ENCODE assay signal across 10 cellular contexts in the genomic region with DNA sequence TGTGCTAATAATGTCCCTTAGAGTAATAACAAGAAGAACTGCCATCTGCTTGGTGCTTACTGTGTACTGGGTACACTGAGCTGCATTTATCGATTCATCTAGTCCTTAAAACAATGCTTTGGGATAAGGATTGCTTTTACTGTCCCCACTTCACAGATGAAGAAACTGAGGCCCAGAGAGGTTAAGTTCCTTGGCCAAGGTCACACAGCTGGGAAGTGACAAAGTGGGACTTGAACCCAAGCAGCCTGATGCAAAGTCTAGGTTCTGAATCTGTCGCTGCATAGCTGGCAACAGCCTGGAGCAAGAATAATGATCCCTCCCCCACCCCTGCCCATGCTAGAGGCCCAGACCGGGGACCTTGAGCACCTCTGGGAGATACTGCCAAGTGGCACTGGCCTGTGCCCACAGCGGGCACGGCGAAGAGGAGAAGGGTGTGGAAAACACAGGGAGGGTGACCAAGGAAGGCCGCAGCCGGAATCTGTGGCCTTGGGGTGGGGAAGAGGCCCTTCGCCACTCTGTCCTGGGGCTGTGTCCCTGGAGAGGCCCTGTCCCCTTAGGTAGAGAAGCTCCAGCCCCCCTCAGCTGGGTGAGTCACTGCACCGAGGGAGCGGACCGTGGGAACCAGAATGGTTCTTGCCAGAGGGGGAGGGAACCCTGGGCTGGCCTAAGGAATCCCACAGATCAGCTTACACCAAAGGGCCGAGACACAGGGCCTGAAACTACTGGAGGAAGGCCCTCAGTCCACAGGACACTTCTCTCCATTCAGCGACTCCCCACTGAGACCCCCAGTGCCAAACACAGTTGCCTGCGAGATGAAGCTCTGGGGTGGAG. TPM values are rescaled to one million over a fixed set of nuclear protein-coding genes. Genes with fewer than 3 reads are reported as not detected.
A peak's percentile ranks its signal among the peaks of the same experiment; 100 is the strongest.
DNase-seq lines count a peak whose midpoint lies in the region; ATAC-seq, FAIRE-seq and TF ChIP-seq lines count a peak whose summit lies in the region.
"Had no signal": no experiment of that assay in that cellular context is flagged by ENCODE, and none has a peak within 500 bp of the region (broad histone marks: within the 10 kb centered on the region; RNA-seq: fewer than 3 reads in every experiment).

No MANE protein-coding gene starts in this region.

- peak overlapping the region; percentile 62 for H3K9ac ChIP-seq in HepG2 (ENCODE audit: insufficient read depth, low read depth, low read length)

- TF ChIP-seq EP300 in HepG2 (IDR thresholded peaks at IDR 0.05; ENCODE audit: low read depth in 2 of 2, low read length in 2 of 2) (no peak), HepG2 (CRISPR knock-in tag; IDR thresholded peaks at IDR 0.05; ENCODE audit: borderline replicate concordance) (no peak), tibial nerve (IDR thresholded peaks at IDR 0.05) (peak in 1 of 2 donors; percentile 61)

- H3K4me2 ChIP-seq in HepG2 (ENCODE audit: low read depth, low read length), result peak overlapping the region; percentile 99

- no peak overlapping the region for H2AFZ ChIP-seq in HepG2 (ENCODE audit: low read length)

- ATAC-seq in HepG2 (no peak), HG03571 (IDR thresholded peaks at IDR 0.05; ENCODE audit: unreplicated experiment) (no peak), GM19328 (IDR thresholded peaks at IDR 0.05; ENCODE audit: unreplicated experiment) (no peak)
- ATAC-seq: activated CD4-positive, CD25-positive, alpha-beta regulatory T cell treated with anti-CD3 and anti-CD28 coated beads, Interleukin-2, amount 50 U/mL, for 24 hours had no signal

- CTCF ChIA-PET in HepG2 (lab: Yijun Ruan, JAX; ENCODE audit: low intra/inter-chr PET ratio, low total read pairs), result no interaction called here

- H3K4me1 ChIP-seq in HepG2 (ENCODE audit: insufficient read depth, low read length) (peaks cover 74% of the 10 kb centered on the region), tibial nerve (peaks cover 0 to 80% (median 67%) of the 10 kb centered on the region in 4 donors)

- no peaks in the 10 kb centered on the region for H3K27me3 Mint-ChIP-seq in chondrocyte (ENCODE audit: low read depth)

- no peaks in the 10 kb centered on the region for H3K9me3 Mint-ChIP-seq in chondrocyte (ENCODE audit: low read depth)
- H3K9me3 Mint-ChIP-seq: naive B cell had no signal

- DNase-seq in HTR-8/SVneo (ENCODE audit: insufficient read length, low spot score), result peak; percentile 89
- no peak for DNase-seq in chondrocyte (ENCODE audit: low spot score)
- DNase-seq in HepG2 (ENCODE audit: low spot score), result peak; percentile 55
- DNase-seq in tibial nerve (ENCODE audit: low spot score in 2 of 2), result peak; percentile 68 to 75
- no peak for DNase-seq in activated CD4-positive, alpha-beta T cell treated with anti-CD3 and anti-CD28 coated beads for 1 hour
- no peak for DNase-seq in AML-193 (lab: John Stamatoyannopoulos, UW)
- DNase-seq: naive B cell had no signal

- H3K36me3 Mint-ChIP-seq in chondrocyte (ENCODE audit: low read depth), result peaks cover 2% of the 10 kb centered on the region

- TF ChIP-seq RAD21 in HepG2 (CRISPR knock-in tag; IDR thresholded peaks at IDR 0.05), result no peak

- H3K27me3 ChIP-seq in HepG2 (ENCODE audit: control insufficient read depth in 1 of 2, insufficient read depth in 2 of 2, low read length in 2 of 2), result no peaks in the 10 kb centered on the region; a peak in 1 of 5 replicates
- H3K27me3 ChIP-seq in tibial nerve, result no peaks in the 10 kb centered on the region

- WGBS in HepG2 (ENCODE audit: low lambda C conversion rate), result 69% methylated on average over 11 of the region's 15 CpGs
- WGBS in tibial nerve, 2 donors, result 40% methylated on average over 11 to 12 of the region's 15 CpGs

- no TSS peak for BruUV-seq in HepG2 (replicated peaks; lab: Mats Ljungman, UMichigan)

- H3K27ac Mint-ChIP-seq in chondrocyte (ENCODE audit: unreplicated experiment), result peak overlapping the region; percentile 97
- H3K27ac Mint-ChIP-seq: naive B cell had no signal

- H3K36me3 ChIP-seq in HepG2 (replicated peaks in 1 of 2; ENCODE audit: control insufficient read depth in 1 of 2, insufficient read depth in 2 of 2, low read length in 2 of 2), result peaks cover 0 to 5% of the 10 kb centered on the region in 2 experiments; a peak in 2 of 5 replicates
- H3K36me3 ChIP-seq in tibial nerve, result no peaks in the 10 kb centered on the region

- H3K4me3 Mint-ChIP-seq in chondrocyte (ENCODE audit: unreplicated experiment), result peak overlapping the region; percentile 98

- H3K4me1 Mint-ChIP-seq in chondrocyte (ENCODE audit: low read depth), result peaks cover 79% of the 10 kb centered on the region

- TF ChIP-seq CTCF in chondrocyte (IDR thresholded peaks at IDR 0.05) (no peak), HepG2 (CRISPR knock-in tag; IDR thresholded peaks at IDR 0.05) (no peak), tibial nerve (IDR thresholded peaks at IDR 0.05) (no peak)

- H3K4me3 ChIP-seq in HepG2 (replicated peaks in 1 of 3; ENCODE audit: insufficient read depth in 1 of 3, low read depth in 2 of 3, low read length in 3 of 3) (peak overlapping the region; percentile 61 to 92 (median 91)), tibial nerve (peak overlapping the region in 3 of 4 donors; percentile 56 to 84 (median 79))

- peak; percentile 93 for FAIRE-seq in HTR-8/SVneo (lab: Jason Lieb, UNC)
- FAIRE-seq in HepG2 (lab: Jason Lieb, UNC), result no peak

- H3K9me3 ChIP-seq in HepG2 (ENCODE audit: low read length), result no peaks in the 10 kb centered on the region
- H3K9me3 ChIP-seq in tibial nerve, result no peaks in the 10 kb centered on the region

- TF ChIP-seq POLR2A in HepG2 (IDR thresholded peaks at IDR 0.05; ENCODE audit: insufficient read depth in 1 of 2, low read depth in 2 of 2, low read length in 2 of 2) (no peak), tibial nerve (IDR thresholded peaks at IDR 0.05) (peak in 1 of 2 donors; percentile 16)

- peaks cover 77% of the 10 kb centered on the region for H3K79me2 ChIP-seq in HepG2 (ENCODE audit: insufficient read depth, low read length)

- peaks cover 40% of the 10 kb centered on the region for H4K20me1 ChIP-seq in HepG2 (ENCODE audit: insufficient read depth, low read length)

- in situ Hi-C loops in HepG2 (cut with HindIII; ENCODE audit: extremely low pct_ligation_motif_present, low pct_unique_long_range_greater_than_20kb), result no loop called here

- intact Hi-C loops in HepG2 (cut with micrococcal nuclease; ENCODE audit: unreplicated experiment), result no loop called here

- H3K27ac ChIP-seq in HepG2 (ENCODE audit: extremely low read length, insufficient read depth, low read length), result no peak overlapping the region
- H3K27ac ChIP-seq in tibial nerve, result peak overlapping the region; percentile 21 to 97 (median 82)

- POLR2A ChIA-PET in HepG2 (lab: Yijun Ruan, JAX), result interaction anchor here (0.6 to 1.7 kb wide), 2 partner anchors 9 to 203 kb away, joined by 3 to 6 read pairs; no protein-coding TSS in a partner anchor

RNA-seq across cellular contexts. Expression of a gene that starts 3.5 kb away (rescaled TPM):
- total RNA-seq in chondrocyte, result 267 to 284 TPM (median 270 TPM) in 3 replicates
- 15.9 and 25.3 TPM in 2 replicates for total RNA-seq in HepG2 (2016; rRNA removed; fragmentation: Illumina TruSeq; extraction: Trizol)
- 6.6 and 10.2 TPM in 2 replicates for total RNA-seq in HepG2 (2016; cell fraction: cytosol; rRNA removed; fragmentation: Illumina TruSeq; extraction: Trizol; ENCODE audit: low read depth)
- total RNA-seq in HepG2 (2016; cell fraction: insoluble cytoplasmic fraction; rRNA removed; fragmentation: Illumina TruSeq; extraction: Trizol), result 17.4 and 18.7 TPM in 2 replicates
- total RNA-seq in HepG2 (2016; cell fraction: membrane; rRNA removed; fragmentation: Illumina TruSeq; extraction: Trizol), result 20.1 and 23.5 TPM in 2 replicates
- total RNA-seq in HepG2 (2016; cell fraction: nucleus; rRNA removed; fragmentation: Illumina TruSeq; extraction: Trizol), result 31.2 and 42.9 TPM in 2 replicates
- polyA plus RNA-seq in HepG2 (2011; rRNA removed), result 42.0 and 51.9 TPM in 2 replicates
- polyA plus RNA-seq in HepG2 (2011; cell fraction: cytosol; rRNA removed), result 32.8 and 38.1 TPM in 2 replicates
- 227 and 266 TPM in 2 replicates for polyA plus RNA-seq in HepG2 (2011; cell fraction: nucleus; rRNA removed)
- polyA plus RNA-seq in HepG2 (2012), result 48.7 and 95.9 TPM in 2 replicates
- polyA plus RNA-seq in HepG2 (2016; cell fraction: cytosol; fragmentation: Illumina TruSeq; extraction: Trizol; ENCODE audit: low read depth), result 4.4 and 4.6 TPM in 2 replicates
- 20.5 and 26.7 TPM in 2 replicates for polyA plus RNA-seq in HepG2 (2016; cell fraction: insoluble cytoplasmic fraction; fragmentation: Illumina TruSeq; extraction: Trizol; ENCODE audit: low read depth)
- polyA plus RNA-seq in HepG2 (2016; cell fraction: membrane; fragmentation: Illumina TruSeq; extraction: Trizol; ENCODE audit: low read depth), result 14.3 and 14.5 TPM in 2 replicates
- polyA plus RNA-seq in HepG2 (2016; cell fraction: nucleus; fragmentation: Illumina TruSeq; extraction: Trizol; ENCODE audit: insufficient read depth, low read depth), result 87.9 and 89.2 TPM in 2 replicates
- polyA minus RNA-seq in HepG2 (2011; rRNA and poly(A)+ RNA removed; ENCODE audit: low replicate concordance), result 25.6 and 59.9 TPM in 2 replicates
- 30.9 and 54.1 TPM in 2 replicates for polyA minus RNA-seq in HepG2 (2011; cell fraction: cytosol; rRNA and poly(A)+ RNA removed)
- polyA minus RNA-seq in HepG2 (2011; cell fraction: nucleus; rRNA and poly(A)+ RNA removed), result 61.7 and 71.7 TPM in 2 replicates
- total RNA-seq in tibial nerve, result 100 to 1,000 TPM; 155 to 300 (median 197) TPM

RNA-seq across cellular contexts. Expression of a gene that starts 60.0 kb away (rescaled TPM):
- not detected in 3 replicates for total RNA-seq in chondrocyte
- total RNA-seq in HepG2 (2016; rRNA removed; fragmentation: Illumina TruSeq; extraction: Trizol), result not detected in 2 replicates
- not detected in 2 replicates for total RNA-seq in HepG2 (2016; cell fraction: cytosol; rRNA removed; fragmentation: Illumina TruSeq; extraction: Trizol; ENCODE audit: low read depth)
- total RNA-seq in HepG2 (2016; cell fraction: insoluble cytoplasmic fraction; rRNA removed; fragmentation: Illumina TruSeq; extraction: Trizol), result not detected in 2 replicates
- total RNA-seq in HepG2 (2016; cell fraction: membrane; rRNA removed; fragmentation: Illumina TruSeq; extraction: Trizol), result not detected in 2 replicates
- total RNA-seq in HepG2 (2016; cell fraction: nucleus; rRNA removed; fragmentation: Illumina TruSeq; extraction: Trizol), result not detected in 2 replicates
- polyA plus RNA-seq in HepG2 (2011; rRNA removed), result 0.08 TPM in 1 of 2 replicates, not detected in the other
- 0.09 and 0.12 TPM in 2 replicates for polyA plus RNA-seq in HepG2 (2011; cell fraction: cytosol; rRNA removed)
- not detected in 2 replicates for polyA plus RNA-seq in HepG2 (2011; cell fraction: nucleus; rRNA removed)
- polyA plus RNA-seq in HepG2 (2012), result not detected in 2 replicates
- not detected in 2 replicates for polyA plus RNA-seq in HepG2 (2016; cell fraction: cytosol; fragmentation: Illumina TruSeq; extraction: Trizol; ENCODE audit: low read depth)
- polyA plus RNA-seq in HepG2 (2016; cell fraction: insoluble cytoplasmic fraction; fragmentation: Illumina TruSeq; extraction: Trizol; ENCODE audit: low read depth), result not detected in 2 replicates
- polyA plus RNA-seq in HepG2 (2016; cell fraction: membrane; fragmentation: Illumina TruSeq; extraction: Trizol; ENCODE audit: low read depth), result not detected in 2 replicates
- not detected in 2 replicates for polyA plus RNA-seq in HepG2 (2016; cell fraction: nucleus; fragmentation: Illumina TruSeq; extraction: Trizol; ENCODE audit: insufficient read depth, low read depth)
- polyA minus RNA-seq in HepG2 (2011; rRNA and poly(A)+ RNA removed; ENCODE audit: low replicate concordance), result not detected in 2 replicates
- polyA minus RNA-seq in HepG2 (2011; cell fraction: cytosol; rRNA and poly(A)+ RNA removed), result not detected in 2 replicates
- polyA minus RNA-seq in HepG2 (2011; cell fraction: nucleus; rRNA and poly(A)+ RNA removed), result not detected in 2 replicates
- total RNA-seq in tibial nerve, result not detected

Comparison
In these comparisons a context has a peak if more than half of its experiments do, and no peak if none do; other contexts are left out.
1. DNase-seq: peak in HTR-8/SVneo (single experiment), HepG2 (single experiment) and tibial nerve (2 of 2); none in chondrocyte (single experiment), activated CD4-positive, alpha-beta T cell treated with anti-CD3 and anti-CD28 coated beads for 1 hour (single experiment) and AML-193 (0 of 2).